In genomic region chr17:66577041-66577440, GRCh38 we compare ENCODE assay signal across 21 cellular contexts.
DNase-seq lines count a peak whose midpoint lies in the region; ATAC-seq, FAIRE-seq and TF ChIP-seq lines count a peak whose summit lies in the region.
"Had no signal": no experiment of that assay in that cellular context is flagged by ENCODE, and none has a peak within 500 bp of the region (broad histone marks: within the 10 kb centered on the region; RNA-seq: fewer than 3 reads in every experiment).

No MANE protein-coding gene starts in this region.

- H2AFZ ChIP-seq in H1 (ENCODE audit: low read length), result no peak overlapping the region
- H2AFZ ChIP-seq: GM23338 had no signal

- H4K8ac ChIP-seq in H1 (ENCODE audit: extremely low read depth, insufficient read depth, low read length), result no peak overlapping the region

- no peak for ATAC-seq in CD4-positive, CD25-positive, alpha-beta regulatory T cell (ENCODE audit: low read depth in 2 of 2)
- no peak for ATAC-seq in HG02981 (IDR thresholded peaks at IDR 0.05; ENCODE audit: unreplicated experiment)
- ATAC-seq in GM18505 (IDR thresholded peaks at IDR 0.05; ENCODE audit: unreplicated experiment), result no peak
- ATAC-seq: A549; CD8-positive, alpha-beta T cell had no signal

- peaks cover 13% of the 10 kb centered on the region for H3K36me3 Mint-ChIP-seq in CD4-positive, CD25-positive, alpha-beta regulatory T cell

- CTCF ChIA-PET in H1 (lab: Charles Lee; ENCODE audit: partially characterized antibody), result interaction anchor here (0.6 to 2.7 kb wide), 5 partner anchors 9 to 316 kb away, joined by 3 to 13 read pairs (median 4); no protein-coding TSS in a partner anchor

- H3K23me2 ChIP-seq in H1 (ENCODE audit: low read depth, low read length), result no peaks in the 10 kb centered on the region

- H3K18ac ChIP-seq in H1 (ENCODE audit: extremely low read depth, low read length), result no peak overlapping the region

- no peak overlapping the region for H3K4me3 ChIP-seq in CD4-positive, CD25-positive, alpha-beta regulatory T cell (ENCODE audit: low read depth, low read length)
- H3K4me3 ChIP-seq in H1 (ENCODE audit: extremely low read depth in 1 of 4, insufficient read depth in 2 of 4, low read depth in 3 of 4, low read length in 4 of 4) (no peak overlapping the region), prostate gland (no peak overlapping the region)
- H3K4me3 ChIP-seq: A549, GM23338 had no signal

- peaks cover 0 to 9% (median 6%) of the 10 kb centered on the region in 4 donors for H3K4me1 Mint-ChIP-seq in CD4-positive, CD25-positive, alpha-beta regulatory T cell

- POLR2A ChIA-PET in H1 (lab: Charles Lee; ENCODE audit: partially characterized antibody), result interaction anchor here (1.0 kb wide), 1 partner anchor 17 kb away, joined by 4 read pairs; no protein-coding TSS in a partner anchor

- H2BK12ac ChIP-seq in H1 (ENCODE audit: low read depth, low read length), result no peak overlapping the region

- no peak overlapping the region for H4K91ac ChIP-seq in H1 (replicated peaks; ENCODE audit: insufficient read length, low read length)

- TF ChIP-seq POLR2A in H1 (IDR thresholded peaks at IDR 0.05; ENCODE audit: control extremely low read depth in 1 of 2, low read depth in 2 of 2, low read length in 2 of 2), result no peak
- TF ChIP-seq POLR2A in prostate gland (IDR thresholded peaks at IDR 0.05), result no peak
- TF ChIP-seq POLR2A in GM18505 (IDR thresholded peaks at IDR 0.05; ENCODE audit: borderline replicate concordance, extremely low read depth, insufficient read depth, insufficient read length), result no peak

- no peaks in the 10 kb centered on the region for H3K27me3 ChIP-seq in CD4-positive, CD25-positive, alpha-beta regulatory T cell (ENCODE audit: control insufficient read depth, insufficient read depth, low read length)
- no peaks in the 10 kb centered on the region for H3K27me3 ChIP-seq in H1 (replicated peaks in 1 of 4; ENCODE audit: control insufficient read depth in 3 of 4, extremely low read depth in 1 of 4, insufficient read depth in 3 of 4, low read length in 3 of 4)
- H3K27me3 ChIP-seq in prostate gland (replicated peaks; ENCODE audit: insufficient read depth), result no peaks in the 10 kb centered on the region

- H3K9me3 Mint-ChIP-seq in CD4-positive, CD25-positive, alpha-beta regulatory T cell, result peaks cover 0 to 2% (median 0%) of the 10 kb centered on the region in 7 donors
- H3K9me3 Mint-ChIP-seq: GM23338 had no signal

- no peak for DNase-seq in CD4-positive, CD25-positive, alpha-beta regulatory T cell
- no peak for DNase-seq in H1 (ENCODE audit: low read depth in 1 of 2, low spot score in 2 of 2)
- DNase-seq in mesenteric fat pad (ENCODE audit: low spot score), result peak; percentile 51
- no peak for DNase-seq in prostate gland (ENCODE audit: low spot score)
- no peak for DNase-seq in globus pallidus (ENCODE audit: low spot score)
- DNase-seq: 8988T; ACHN; C1 segment of cervical spinal cord; Caco-2; CD8-positive, alpha-beta T cell; DMS153; DND-41; HCEC 1CT had no signal

- H2AK5ac ChIP-seq in H1 (ENCODE audit: low read depth, low read length), result no peak overlapping the region

- no peak overlapping the region for H3K56ac ChIP-seq in H1 (replicated peaks; ENCODE audit: insufficient read length, low read depth, low read length)

- peak overlapping the region; percentile 89; the same call in 1 of the 2 replicates for H2BK15ac ChIP-seq in H1 (ENCODE audit: low read length)

- intact Hi-C loops in prostate gland (cut with DNase I), result loop anchor here (5.0 kb wide), 2 partner anchors 145 to 275 kb away; partner anchors contain the start of gene PRKCA

- TF ChIP-seq CTCF in H1 (IDR thresholded peaks at IDR 0.05; ENCODE audit: control extremely low read depth in 1 of 3, insufficient read depth in 1 of 3, low read depth in 1 of 3, low read length in 3 of 3) (no peak), prostate gland (IDR thresholded peaks at IDR 0.05) (no peak)

- TF ChIP-seq EP300 in H1 (IDR thresholded peaks at IDR 0.05; ENCODE audit: borderline replicate concordance in 1 of 2, low read depth in 2 of 2, low read length in 2 of 2), result no peak

- no peak overlapping the region for H3K14ac ChIP-seq in H1 (ENCODE audit: insufficient read length)

- H3K4me3 Mint-ChIP-seq in CD4-positive, CD25-positive, alpha-beta regulatory T cell, result no peak overlapping the region
- H3K4me3 Mint-ChIP-seq: CD8-positive, alpha-beta T cell; GM23338 had no signal

- no peak overlapping the region for H4K5ac ChIP-seq in H1 (ENCODE audit: insufficient read length, low read depth, low read length)

- H3K27me3 Mint-ChIP-seq in CD4-positive, CD25-positive, alpha-beta regulatory T cell, result no peaks in the 10 kb centered on the region

- H2BK120ac ChIP-seq in H1 (replicated peaks; ENCODE audit: low read depth, low read length), result no peak overlapping the region

- H3K4ac ChIP-seq in H1 (replicated peaks; ENCODE audit: insufficient read length, low read depth, low read length), result no peak overlapping the region

- H4K20me1 ChIP-seq in H1 (replicated peaks in 1 of 2; ENCODE audit: control insufficient read depth in 1 of 2, insufficient read depth in 2 of 2, low read length in 2 of 2), result no peaks in the 10 kb centered on the region

- peaks cover 4% of the 10 kb centered on the region for H3K4me1 ChIP-seq in CD4-positive, CD25-positive, alpha-beta regulatory T cell (ENCODE audit: control insufficient read depth, insufficient read depth, low read length, poor library complexity, severe bottlenecking)
- H3K4me1 ChIP-seq in H1 (replicated peaks in 1 of 4; ENCODE audit: control insufficient read depth in 3 of 4, insufficient read depth in 4 of 4, low read length in 3 of 4) (peaks cover 0 to 14% (median 7%) of the 10 kb centered on the region in 4 experiments; a peak in 5 of 7 replicates), prostate gland (replicated peaks) (no peaks in the 10 kb centered on the region)

- 95% methylated on average over 8 of the region's 8 CpGs; no CpG with 5 or more reads in 1 of the 2 experiments for WGBS in H1 (ENCODE audit: extremely low coverage in 1 of 2, insufficient coverage in 1 of 2, insufficient read length in 1 of 2, insufficient replicate concordance in 2 of 2, low coverage in 1 of 2, low lambda C conversion rate in 2 of 2, missing lambda C conversion rate in 1 of 2), 2 experiments
- 97% methylated on average over 8 of the region's 8 CpGs for WGBS in prostate gland

- H3K36me3 ChIP-seq in CD4-positive, CD25-positive, alpha-beta regulatory T cell (ENCODE audit: control insufficient read depth, insufficient read depth, low read length), result no peaks in the 10 kb centered on the region
- H3K36me3 ChIP-seq in H1 (ENCODE audit: control insufficient read depth in 2 of 4, insufficient read depth in 4 of 4, low read length in 3 of 4), result no peaks in the 10 kb centered on the region
- no peaks in the 10 kb centered on the region for H3K36me3 ChIP-seq in prostate gland

- no peak for FAIRE-seq in H1 (lab: Jason Lieb, UNC)
- FAIRE-seq: A549, G401.6, GM12892, GM19239, H54 had no signal

- H2BK20ac ChIP-seq in H1 (ENCODE audit: low read length), result no peak overlapping the region

- H3K9ac ChIP-seq in H1 (replicated peaks in 1 of 4; ENCODE audit: extremely low read depth in 1 of 4, low read depth in 3 of 4, low read length in 3 of 4), result no peak overlapping the region

- no peaks in the 10 kb centered on the region for H3K9me3 ChIP-seq in CD4-positive, CD25-positive, alpha-beta regulatory T cell (ENCODE audit: control insufficient read depth in 2 of 2, low read length in 2 of 2)
- no peaks in the 10 kb centered on the region for H3K9me3 ChIP-seq in H1 (ENCODE audit: insufficient read depth in 2 of 2, low read depth in 1 of 2, low read length in 1 of 2)
- H3K9me3 ChIP-seq in prostate gland, result no peaks in the 10 kb centered on the region
- H3K9me3 ChIP-seq: A549, Caco-2 had no signal

- H3K27ac Mint-ChIP-seq in CD4-positive, CD25-positive, alpha-beta regulatory T cell, result peak overlapping the region in 2 of 3 donors; percentile 18 to 53
- H3K27ac Mint-ChIP-seq: CD8-positive, alpha-beta T cell; GM23338 had no signal

- no peak overlapping the region for H3K23ac ChIP-seq in H1 (ENCODE audit: insufficient read length)

- H3K79me1 ChIP-seq in H1 (ENCODE audit: low read depth, low read length), result no peaks in the 10 kb centered on the region

- no peak for TF ChIP-seq RAD21 in H1 (IDR thresholded peaks at IDR 0.05 in 1 of 2, conservative IDR thresholded peaks at IDR 0.05 in 1 of 2; ENCODE audit: low read depth in 2 of 2, low read length in 2 of 2)

- H3K79me2 ChIP-seq in H1 (ENCODE audit: control insufficient read depth in 1 of 2, insufficient read depth in 2 of 2, low read length in 2 of 2), result no peaks in the 10 kb centered on the region

- H3K4me2 ChIP-seq in H1 (ENCODE audit: insufficient read depth in 1 of 2, low read depth in 2 of 2, low read length in 2 of 2), result no peak overlapping the region
- H3K4me2 ChIP-seq: A549, GM23338 had no signal

- no peak overlapping the region for H3K27ac ChIP-seq in CD4-positive, CD25-positive, alpha-beta regulatory T cell (ENCODE audit: insufficient read depth, low read length, poor library complexity, severe bottlenecking)
- H3K27ac ChIP-seq in H1 (ENCODE audit: low read depth, low read length) (no peak overlapping the region), prostate gland (peak overlapping the region; percentile 38 to 50)
- H3K27ac ChIP-seq: A549 had no signal

- H2BK5ac ChIP-seq in H1 (ENCODE audit: low read depth, low read length), result no peak overlapping the region

TF ChIP-seq in H1, 55 proteins besides CTCF, POLR2A, EP300 and RAD21 (continues in another document):
- TF ChIP-seq USF2 (IDR thresholded peaks at IDR 0.05; ENCODE audit: low read length) (no peak), JUN (IDR thresholded peaks at IDR 0.05; ENCODE audit: low read depth, low read length) (no peak), ZNF274 (IDR thresholded peaks at IDR 0.05; ENCODE audit: borderline replicate concordance, extremely low read depth, low read length) (no peak), ASH2L (IDR thresholded peaks at IDR 0.05; ENCODE audit: low read length) (no peak), FOSL1 (IDR thresholded peaks at IDR 0.05; ENCODE audit: insufficient read depth, low read depth, low read length) (no peak), SP4 (IDR thresholded peaks at IDR 0.05; ENCODE audit: low read length) (no peak), PHF8 (conservative IDR thresholded peaks at IDR 0.05; ENCODE audit: low read depth, low read length) (no peak), TAF7 (optimal IDR thresholded peaks at IDR 0.05; ENCODE audit: borderline replicate concordance, low read depth, low read length) (no peak), KDM5A (IDR thresholded peaks at IDR 0.05; ENCODE audit: low read length) (no peak), SIN3A (conservative IDR thresholded peaks at IDR 0.05 in 1 of 2, IDR thresholded peaks at IDR 0.05 in 1 of 2; ENCODE audit: low read depth in 1 of 2, low read length in 2 of 2) (no peak), TBP (IDR thresholded peaks at IDR 0.05; ENCODE audit: low read depth, low read length) (no peak)

Comparison
In these comparisons a context has a peak if more than half of its experiments do, and no peak if none do; other contexts are left out.
1. H3K27ac ChIP-seq: peak in prostate gland (2 of 2); none in CD4-positive, CD25-positive, alpha-beta regulatory T cell (single experiment) and H1 (single experiment).